13 cellular contexts compared by ENCODE assay signal in genomic region chr10:18822156-18822555, GRCh38.
DNase-seq lines count a peak whose midpoint lies in the region; ATAC-seq, FAIRE-seq and TF ChIP-seq lines count a peak whose summit lies in the region.
"Had no signal": no experiment of that assay in that cellular context is flagged by ENCODE, and none has a peak within 500 bp of the region (broad histone marks: within the 10 kb centered on the region; RNA-seq: fewer than 3 reads in every experiment).

No MANE protein-coding gene starts in this region.

- DNase-seq in T47D (ENCODE audit: low read depth in 1 of 2, low spot score in 1 of 2) = peak; percentile 9 to 66
- DNase-seq in breast epithelium (ENCODE audit: low spot score in 2 of 2) = no peak
- peak; percentile 16 for DNase-seq in PC-3
- DNase-seq in fibroblast of mammary gland (ENCODE audit: low read depth) = peak; percentile 8
- DNase-seq in urothelium cell line (ENCODE audit: low spot score) = peak; percentile 26
- no peak for DNase-seq in kidney glomerular epithelial cell (lab: John Stamatoyannopoulos, UW)
- DNase-seq in stimulated activated naive CD4-positive, alpha-beta T cell (lab: John Stamatoyannopoulos, UW) = no peak
- DNase-seq: hippocampal formation; naive B cell; NCI-H748 treated with DMSO at 0.1 percent for 48 hours; stimulated activated naive CD8-positive, alpha-beta T cell treated with anti-CD3 and anti-CD28 coated beads, Interleukin-15, amount 100 ng/mL, for 72 hours had no signal

- FAIRE-seq in urothelium cell line (lab: Jason Lieb, UNC) = no peak

- no peaks in the 10 kb centered on the region for H3K9me2 ChIP-seq in PC-3 (replicated peaks; ENCODE audit: low read length)

- H3K27me3 ChIP-seq in breast epithelium = no peaks in the 10 kb centered on the region
- no peaks in the 10 kb centered on the region for H3K27me3 ChIP-seq in PC-3 (ENCODE audit: low read length)
- H3K27me3 ChIP-seq: BLaER1 had no signal

- no peak for TF ChIP-seq CTCF in breast epithelium (IDR thresholded peaks at IDR 0.05)
- TF ChIP-seq CTCF in PC-3 (conservative IDR thresholded peaks at IDR 0.05; ENCODE audit: low read depth, low read length) = no peak
- TF ChIP-seq CTCF in fibroblast of mammary gland (conservative IDR thresholded peaks at IDR 0.05; ENCODE audit: control insufficient read depth, insufficient read depth, low read depth, low read length) = no peak

- H3K36me3 ChIP-seq in breast epithelium (no peaks in the 10 kb centered on the region), PC-3 (ENCODE audit: low read depth, low read length) (no peaks in the 10 kb centered on the region)
- H3K36me3 ChIP-seq: BLaER1 had no signal

- H3K9ac ChIP-seq in PC-3 (ENCODE audit: low read length) = no peak overlapping the region
- H3K9ac ChIP-seq: BLaER1 had no signal

- no peak overlapping the region for H3K4me2 ChIP-seq in PC-3 (ENCODE audit: low read length)
- H3K4me2 ChIP-seq: BLaER1 had no signal

- no peaks in the 10 kb centered on the region for H3K79me2 ChIP-seq in PC-3 (ENCODE audit: low read length)

- H3K9me3 ChIP-seq in breast epithelium (no peaks in the 10 kb centered on the region), PC-3 (ENCODE audit: low read length) (no peaks in the 10 kb centered on the region)
- H3K9me3 ChIP-seq: BLaER1 had no signal

- H3K27ac ChIP-seq in breast epithelium (no peak overlapping the region), PC-3 (ENCODE audit: low read length) (no peak overlapping the region)
- H3K27ac ChIP-seq: BLaER1 had no signal

- H3K4me3 ChIP-seq in breast epithelium (no peak overlapping the region), PC-3 (ENCODE audit: low read length) (no peak overlapping the region), fibroblast of mammary gland (ENCODE audit: control insufficient read depth, low read depth, low read length) (no peak overlapping the region)
- H3K4me3 ChIP-seq: BLaER1 had no signal

- POLR2A ChIA-PET in PC-3 (lab: Charles Lee; ENCODE audit: unreplicated experiment) = no interaction called here

- TF ChIP-seq POLR2A in breast epithelium (IDR thresholded peaks at IDR 0.05) = no peak

- CTCF ChIA-PET in PC-3 (lab: Charles Lee) = no interaction called here

- intact Hi-C loops in breast epithelium (cut with DNase I; ENCODE audit: low total_unique reads) (no loop called here), PC-3 (cut with micrococcal nuclease) (no loop called here)

- H3K4me1 ChIP-seq in breast epithelium = no peaks in the 10 kb centered on the region
- no peaks in the 10 kb centered on the region for H3K4me1 ChIP-seq in PC-3 (ENCODE audit: insufficient read depth, low read length)
- H3K4me1 ChIP-seq: BLaER1 had no signal

- BruUV-seq in PC-3 (replicated peaks; lab: Mats Ljungman, UMichigan) = no TSS peak

- in situ Hi-C loops in T47D (cut with HindIII; ENCODE audit: low pct_unique_long_range_greater_than_20kb, low sequenced_read_pairs) = no loop called here

- H4K20me1 ChIP-seq in PC-3 (ENCODE audit: low read length) = no peaks in the 10 kb centered on the region
- H4K20me1 ChIP-seq: BLaER1 had no signal

- H2AFZ ChIP-seq in PC-3 (ENCODE audit: low read length) = no peak overlapping the region

- ATAC-seq in PC-3 (no peak), HG03460 (IDR thresholded peaks at IDR 0.05; ENCODE audit: unreplicated experiment) (no peak)
- ATAC-seq: stimulated activated naive CD8-positive, alpha-beta T cell treated with anti-CD3 and anti-CD28 coated beads, Interleukin-15, amount 100 ng/mL, for 72 hours had no signal

- no peaks in the 10 kb centered on the region for H3F3A ChIP-seq in PC-3 (ENCODE audit: low read length, unreplicated experiment)

Comparison
In these comparisons a context has a peak if more than half of its experiments do, and no peak if none do; other contexts are left out.
1. DNase-seq: peak in T47D (2 of 2), PC-3 (single experiment), fibroblast of mammary gland (single experiment) and urothelium cell line (single experiment); none in breast epithelium (0 of 2), kidney glomerular epithelial cell (single experiment) and stimulated activated naive CD4-positive, alpha-beta T cell (0 of 6).